ENCODE assay signal across 1 cellular context in the genomic region with DNA sequence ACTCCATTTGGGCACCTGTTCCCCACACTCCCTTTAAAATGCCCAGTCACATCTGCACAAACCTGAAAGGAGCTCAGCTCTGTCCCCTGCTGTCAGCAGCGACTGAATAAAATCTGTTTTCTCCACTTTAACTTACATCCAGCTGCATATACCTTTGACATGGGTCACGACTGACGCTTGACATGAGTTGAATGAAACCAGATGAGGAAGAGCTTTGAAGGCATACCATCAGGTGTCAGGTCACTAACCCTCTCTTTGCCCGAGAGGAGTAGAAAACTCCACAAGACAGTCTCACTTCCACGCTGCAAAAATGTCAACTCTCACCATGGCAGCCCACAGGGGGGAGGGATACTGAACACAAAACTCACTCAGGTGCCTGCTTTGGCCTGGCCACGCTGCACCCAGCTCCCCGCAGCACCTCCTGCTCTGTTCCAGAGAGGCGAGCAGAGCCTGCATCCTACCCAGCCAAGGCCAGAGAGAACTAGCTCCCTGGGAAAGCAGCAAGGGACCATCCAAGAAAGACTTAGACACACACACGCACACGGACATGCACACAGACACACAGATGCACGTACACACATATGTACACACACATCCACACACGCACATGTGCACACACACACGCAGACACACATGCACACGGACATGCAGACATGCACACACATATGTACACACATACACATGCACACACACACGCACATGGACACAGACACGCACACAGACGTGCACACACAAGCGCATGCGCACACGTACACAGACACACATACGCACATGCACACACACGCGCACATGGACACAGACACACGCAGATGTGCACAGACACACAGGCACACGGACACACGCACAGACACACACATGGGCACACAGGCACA.
TF ChIP-seq lines count a peak whose summit lies in the region.

No MANE protein-coding gene starts in this region.

TF ChIP-seq in GM23338, 12 proteins besides CTCF, POLR2A, EP300 and RAD21 (continued from another document):
- TF ChIP-seq, protein P1, sequence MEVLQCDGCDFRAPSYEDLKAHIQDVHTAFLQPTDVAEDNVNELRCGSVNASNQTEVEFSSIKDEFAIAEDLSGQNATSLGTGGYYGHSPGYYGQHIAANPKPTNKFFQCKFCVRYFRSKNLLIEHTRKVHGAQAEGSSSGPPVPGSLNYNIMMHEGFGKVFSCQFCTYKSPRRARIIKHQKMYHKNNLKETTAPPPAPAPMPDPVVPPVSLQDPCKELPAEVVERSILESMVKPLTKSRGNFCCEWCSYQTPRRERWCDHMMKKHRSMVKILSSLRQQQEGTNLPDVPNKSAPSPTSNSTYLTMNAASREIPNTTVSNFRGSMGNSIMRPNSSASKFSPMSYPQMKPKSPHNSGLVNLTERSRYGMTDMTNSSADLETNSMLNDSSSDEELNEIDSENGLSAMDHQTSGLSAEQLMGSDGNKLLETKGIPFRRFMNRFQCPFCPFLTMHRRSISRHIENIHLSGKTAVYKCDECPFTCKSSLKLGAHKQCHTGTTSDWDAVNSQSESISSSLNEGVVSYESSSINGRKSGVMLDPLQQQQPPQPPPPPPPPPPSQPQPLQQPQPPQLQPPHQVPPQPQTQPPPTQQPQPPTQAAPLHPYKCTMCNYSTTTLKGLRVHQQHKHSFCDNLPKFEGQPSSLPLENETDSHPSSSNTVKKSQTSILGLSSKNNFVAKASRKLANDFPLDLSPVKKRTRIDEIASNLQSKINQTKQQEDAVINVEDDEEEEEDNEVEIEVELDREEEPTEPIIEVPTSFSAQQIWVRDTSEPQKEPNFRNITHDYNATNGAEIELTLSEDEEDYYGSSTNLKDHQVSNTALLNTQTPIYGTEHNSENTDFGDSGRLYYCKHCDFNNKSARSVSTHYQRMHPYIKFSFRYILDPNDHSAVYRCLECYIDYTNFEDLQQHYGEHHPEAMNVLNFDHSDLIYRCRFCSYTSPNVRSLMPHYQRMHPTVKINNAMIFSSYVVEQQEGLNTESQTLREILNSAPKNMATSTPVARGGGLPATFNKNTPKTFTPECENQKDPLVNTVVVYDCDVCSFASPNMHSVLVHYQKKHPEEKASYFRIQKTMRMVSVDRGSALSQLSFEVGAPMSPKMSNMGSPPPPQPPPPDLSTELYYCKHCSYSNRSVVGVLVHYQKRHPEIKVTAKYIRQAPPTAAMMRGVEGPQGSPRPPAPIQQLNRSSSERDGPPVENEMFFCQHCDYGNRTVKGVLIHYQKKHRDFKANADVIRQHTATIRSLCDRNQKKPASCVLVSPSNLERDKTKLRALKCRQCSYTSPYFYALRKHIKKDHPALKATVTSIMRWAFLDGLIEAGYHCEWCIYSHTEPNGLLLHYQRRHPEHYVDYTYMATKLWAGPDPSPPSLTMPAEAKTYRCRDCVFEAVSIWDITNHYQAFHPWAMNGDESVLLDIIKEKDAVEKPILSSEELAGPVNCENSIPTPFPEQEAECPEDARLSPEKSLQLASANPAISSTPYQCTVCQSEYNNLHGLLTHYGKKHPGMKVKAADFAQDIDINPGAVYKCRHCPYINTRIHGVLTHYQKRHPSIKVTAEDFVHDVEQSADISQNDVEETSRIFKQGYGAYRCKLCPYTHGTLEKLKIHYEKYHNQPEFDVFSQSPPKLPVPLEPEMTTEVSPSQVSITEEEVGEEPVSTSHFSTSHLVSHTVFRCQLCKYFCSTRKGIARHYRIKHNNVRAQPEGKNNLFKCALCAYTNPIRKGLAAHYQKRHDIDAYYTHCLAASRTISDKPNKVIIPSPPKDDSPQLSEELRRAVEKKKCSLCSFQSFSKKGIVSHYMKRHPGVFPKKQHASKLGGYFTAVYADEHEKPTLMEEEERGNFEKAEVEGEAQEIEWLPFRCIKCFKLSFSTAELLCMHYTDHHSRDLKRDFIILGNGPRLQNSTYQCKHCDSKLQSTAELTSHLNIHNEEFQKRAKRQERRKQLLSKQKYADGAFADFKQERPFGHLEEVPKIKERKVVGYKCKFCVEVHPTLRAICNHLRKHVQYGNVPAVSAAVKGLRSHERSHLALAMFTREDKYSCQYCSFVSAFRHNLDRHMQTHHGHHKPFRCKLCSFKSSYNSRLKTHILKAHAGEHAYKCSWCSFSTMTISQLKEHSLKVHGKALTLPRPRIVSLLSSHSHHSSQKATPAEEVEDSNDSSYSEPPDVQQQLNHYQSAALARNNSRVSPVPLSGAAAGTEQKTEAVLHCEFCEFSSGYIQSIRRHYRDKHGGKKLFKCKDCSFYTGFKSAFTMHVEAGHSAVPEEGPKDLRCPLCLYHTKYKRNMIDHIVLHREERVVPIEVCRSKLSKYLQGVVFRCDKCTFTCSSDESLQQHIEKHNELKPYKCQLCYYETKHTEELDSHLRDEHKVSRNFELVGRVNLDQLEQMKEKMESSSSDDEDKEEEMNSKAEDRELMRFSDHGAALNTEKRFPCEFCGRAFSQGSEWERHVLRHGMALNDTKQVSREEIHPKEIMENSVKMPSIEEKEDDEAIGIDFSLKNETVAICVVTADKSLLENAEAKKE (CRISPR knock-in tag; IDR thresholded peaks at IDR 0.05) = no peak
- no peak for TF ChIP-seq NANOG (IDR thresholded peaks at IDR 0.05; ENCODE audit: borderline replicate concordance)
- no peak for TF ChIP-seq EZH2 (IDR thresholded peaks at IDR 0.05; ENCODE audit: low read depth, unreplicated experiment)
